ENCODE assay signal across 9 cellular contexts in the genomic region with DNA sequence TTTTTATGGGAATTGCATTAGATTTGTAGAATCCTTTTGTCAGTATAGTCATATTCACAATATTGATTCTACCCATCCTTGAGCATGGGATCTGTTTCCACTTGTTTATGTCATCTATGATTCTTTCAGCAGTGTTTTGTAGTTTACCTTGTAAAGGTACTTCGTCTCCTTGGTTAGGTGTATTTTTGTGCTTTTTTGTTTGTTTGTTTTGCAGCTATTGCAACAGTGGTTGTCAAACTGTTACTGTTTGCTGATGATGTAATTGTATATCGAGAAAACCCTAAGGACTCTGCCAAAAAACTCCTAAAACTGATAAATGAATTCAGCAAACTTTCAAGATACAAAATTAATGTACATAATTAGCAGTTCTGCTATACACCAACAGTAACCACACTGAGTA.
"Had no signal": no experiment of that assay in that cellular context is flagged by ENCODE, and none has a peak within 500 bp of the region (broad histone marks: within the 10 kb centered on the region; RNA-seq: fewer than 3 reads in every experiment).

No MANE protein-coding gene starts in this region.

- ATAC-seq: GM23338, K562 had no signal

- H3K4me1 Mint-ChIP-seq: GM23338, H9 had no signal

- DNase-seq: H9, HCEC 1CT, IMR-90, KG1 had no signal

- H3K4me3 ChIP-seq: GM23338, K562 had no signal

- H3K4me3 Mint-ChIP-seq: GM23338, H9 had no signal

- H3K4me2 ChIP-seq: GM23338 had no signal

- H2AFZ ChIP-seq: GM23338 had no signal

- H3K27ac Mint-ChIP-seq: GM23338, H9 had no signal

- FAIRE-seq: H1, H54, HTR-8/SVneo, K562 had no signal
